Comparison of ENCODE assay signal across 1 cellular context in genomic region chr9:13279284-13280162, GRCh38.
A peak's percentile ranks its signal among the peaks of the same experiment; 100 is the strongest.
TF ChIP-seq lines count a peak whose summit lies in the region.

Gene MPDZ, minus strand, starts transcription at chr9:13279692. Its CDS starts 29,377 bp downstream, at chr9:13250315.

TF ChIP-seq in WTC11, 78 proteins besides CTCF, POLR2A, EP300 and RAD21 (continued from another document):
- TF ChIP-seq PRDM15 (CRISPR knock-in tag; IDR thresholded peaks at IDR 0.05) (no peak), ZNF416 (CRISPR knock-in tag; IDR thresholded peaks at IDR 0.05) (no peak), GTF2I (CRISPR knock-in tag; conservative IDR thresholded peaks at IDR 0.05) (no peak), IRF1 (CRISPR knock-in tag; IDR thresholded peaks at IDR 0.05) (no peak), USF2 (CRISPR knock-in tag; IDR thresholded peaks at IDR 0.05) (no peak), E2F5 (CRISPR knock-in tag; IDR thresholded peaks at IDR 0.05) (0 out of 2 replicates have a peak, but pooled peaks have one; percentile 60), OVOL2 (CRISPR knock-in tag; IDR thresholded peaks at IDR 0.05; ENCODE audit: borderline replicate concordance) (no peak), ATF6 (CRISPR knock-in tag; IDR thresholded peaks at IDR 0.05) (no peak), NFYB (CRISPR knock-in tag; conservative IDR thresholded peaks at IDR 0.05; ENCODE audit: low read depth) (peak; percentile 61), ATF2 (CRISPR knock-in tag; IDR thresholded peaks at IDR 0.05; ENCODE audit: borderline replicate concordance, low read depth) (no peak), NFE2L1 (CRISPR knock-in tag; IDR thresholded peaks at IDR 0.05) (no peak), SP1 (CRISPR knock-in tag; conservative IDR thresholded peaks at IDR 0.05) (peak; percentile 49; the same call in 1 of the 2 replicates), KAT7 (CRISPR knock-in tag; IDR thresholded peaks at IDR 0.05; ENCODE audit: borderline replicate concordance) (0 out of 2 replicates have a peak, but pooled peaks have one; percentile 74), SMAD3 (CRISPR knock-in tag; IDR thresholded peaks at IDR 0.05; ENCODE audit: borderline replicate concordance) (no peak), TEAD1 (CRISPR knock-in tag; IDR thresholded peaks at IDR 0.05) (0 out of 2 replicates have a peak, but pooled peaks have one; percentile 25), CREM (CRISPR knock-in tag; IDR thresholded peaks at IDR 0.05) (0 out of 2 replicates have a peak, but pooled peaks have one; percentile 43), AR (CRISPR knock-in tag; IDR thresholded peaks at IDR 0.05) (no peak), ZBTB43 (CRISPR knock-in tag; IDR thresholded peaks at IDR 0.05) (no peak), ZNF671 (CRISPR knock-in tag; IDR thresholded peaks at IDR 0.05) (no peak), MLX (CRISPR knock-in tag; IDR thresholded peaks at IDR 0.05) (no peak), PRRX2 (CRISPR knock-in tag; IDR thresholded peaks at IDR 0.05) (no peak), ZNF263 (CRISPR knock-in tag; IDR thresholded peaks at IDR 0.05; ENCODE audit: low read depth) (no peak), GABPB1 (CRISPR knock-in tag; IDR thresholded peaks at IDR 0.05) (peak; percentile 22; the same call in 1 of the 2 replicates), MAX (CRISPR knock-in tag; IDR thresholded peaks at IDR 0.05) (no peak), FOXP1 (CRISPR knock-in tag; IDR thresholded peaks at IDR 0.05; ENCODE audit: borderline replicate concordance) (peak; percentile 60), ESRRA (CRISPR knock-in tag; IDR thresholded peaks at IDR 0.05; ENCODE audit: borderline replicate concordance) (no peak), RORB (CRISPR knock-in tag; IDR thresholded peaks at IDR 0.05) (no peak), GRHL2 (CRISPR knock-in tag; IDR thresholded peaks at IDR 0.05; ENCODE audit: insufficient replicate concordance, severe bottlenecking) (no peak), HMGA2 (CRISPR knock-in tag; IDR thresholded peaks at IDR 0.05) (no peak), ZNF532 (CRISPR knock-in tag; IDR thresholded peaks at IDR 0.05; ENCODE audit: borderline replicate concordance) (no peak)
TF ChIP-seq in WTC11: peak in this region for 9.
